In genomic region chr5:125225424-125225823, GRCh38 we compare ENCODE assay signal across 19 cellular contexts.
DNase-seq lines count a peak whose midpoint lies in the region; ATAC-seq, FAIRE-seq and TF ChIP-seq lines count a peak whose summit lies in the region.
"Had no signal": no experiment of that assay in that cellular context is flagged by ENCODE, and none has a peak within 500 bp of the region (broad histone marks: within the 10 kb centered on the region; RNA-seq: fewer than 3 reads in every experiment).

No MANE protein-coding gene starts in this region.

- H2BK5ac ChIP-seq in neuronal stem cell (ENCODE audit: low read length): no peak overlapping the region

- H4K91ac ChIP-seq in neuronal stem cell (ENCODE audit: low read depth, low read length, poor library complexity): no peak overlapping the region

- TF ChIP-seq POLR2A in testis (IDR thresholded peaks at IDR 0.05): no peak

- no peak overlapping the region for H4K8ac ChIP-seq in neuronal stem cell (ENCODE audit: low read depth, low read length)

- H3K9me2 ChIP-seq in OCI-LY1 (ENCODE audit: low read depth, low read length): no peaks in the 10 kb centered on the region

- H2BK12ac ChIP-seq in neuronal stem cell (ENCODE audit: low read length): no peak overlapping the region

- H3K27ac ChIP-seq in OCI-LY1 (ENCODE audit: low read depth, low read length, poor library complexity, severe bottlenecking) (peak overlapping the region; percentile 22), kidney (ENCODE audit: low read depth in 2 of 2, low read length in 2 of 2) (no peak overlapping the region), neuronal stem cell (replicated peaks; ENCODE audit: low read length) (no peak overlapping the region), heart right ventricle (no peak overlapping the region), testis (no peak overlapping the region)

- peak overlapping the region; percentile 20 for H2AK5ac ChIP-seq in neuronal stem cell (ENCODE audit: low read depth, low read length)

- peak overlapping the region; percentile 91 for H3K18ac ChIP-seq in neuronal stem cell (ENCODE audit: low read length)

- no CpG with 5 or more reads among the region's 2 CpGs for WGBS in neuronal stem cell (ENCODE audit: extremely low coverage in 2 of 2, insufficient read length in 2 of 2, insufficient replicate concordance in 1 of 2), 2 donors
- WGBS in heart right ventricle, 2 donors: 38 to 41% methylated on average over 2 of the region's 2 CpGs
- WGBS in testis, 2 donors: 36 to 38% methylated on average over 2 of the region's 2 CpGs

- FAIRE-seq in kidney (lab: Jason Lieb, UNC) (no peak), urothelium cell line (lab: Jason Lieb, UNC) (no peak)
- FAIRE-seq: GM12891, GM18507, H54 had no signal

- TF ChIP-seq CTCF in OCI-LY1 (IDR thresholded peaks at IDR 0.05; ENCODE audit: low read length) (no peak), kidney (IDR thresholded peaks at IDR 0.05; ENCODE audit: borderline replicate concordance, extremely low read depth, insufficient read depth) (no peak), heart right ventricle (IDR thresholded peaks at IDR 0.05) (no peak), testis (IDR thresholded peaks at IDR 0.05) (no peak)

- intact Hi-C loops in kidney (cut with DNase I) (no loop called here), heart right ventricle (cut with DNase I) (loop anchor here in 1 of 10 donors (1.0 kb wide), 1 partner anchor 22 kb away; no protein-coding TSS in a partner anchor), testis (cut with DNase I; ENCODE audit: low total_unique reads) (no loop called here)

- H3K4me1 ChIP-seq in OCI-LY1 (ENCODE audit: insufficient read depth, low read length, severe bottlenecking): peaks cover 45% of the 10 kb centered on the region
- H3K4me1 ChIP-seq in kidney (ENCODE audit: control insufficient read depth in 1 of 2, insufficient read depth in 1 of 2, low read depth in 1 of 2, low read length in 2 of 2): no peaks in the 10 kb centered on the region
- peaks cover 3 to 4% of the 10 kb centered on the region in 2 donors for H3K4me1 ChIP-seq in neuronal stem cell (ENCODE audit: control insufficient read depth in 2 of 2, insufficient read depth in 1 of 2, low read depth in 1 of 2, low read length in 2 of 2)
- H3K4me1 ChIP-seq in heart right ventricle: no peaks in the 10 kb centered on the region
- H3K4me1 ChIP-seq in testis: no peaks in the 10 kb centered on the region
- H3K4me1 ChIP-seq: HAP-1 had no signal

- H3K4me2 ChIP-seq in OCI-LY1 (ENCODE audit: low read length): no peak overlapping the region
- H3K4me2 ChIP-seq in neuronal stem cell (ENCODE audit: insufficient read depth, low read length, poor library complexity, severe bottlenecking): no peak overlapping the region
- H3K4me2 ChIP-seq: GM23338 had no signal

- no peaks in the 10 kb centered on the region for H3K9me3 ChIP-seq in OCI-LY1 (ENCODE audit: low read length)
- H3K9me3 ChIP-seq in kidney (ENCODE audit: control insufficient read depth in 1 of 2, low read length in 2 of 2): no peaks in the 10 kb centered on the region
- H3K9me3 ChIP-seq in neuronal stem cell (replicated peaks in 1 of 2; ENCODE audit: control insufficient read depth in 2 of 2, insufficient read depth in 1 of 2, low read depth in 1 of 2, low read length in 2 of 2): no peaks in the 10 kb centered on the region
- H3K9me3 ChIP-seq in heart right ventricle: no peaks in the 10 kb centered on the region
- no peaks in the 10 kb centered on the region for H3K9me3 ChIP-seq in testis
- H3K9me3 ChIP-seq: HAP-1 had no signal

- H4K20me1 ChIP-seq in OCI-LY1 (ENCODE audit: insufficient read depth, low read length): no peaks in the 10 kb centered on the region

- no peaks in the 10 kb centered on the region for H3K79me2 ChIP-seq in OCI-LY1 (ENCODE audit: insufficient read depth, low read length)

- no peak overlapping the region for H3K4ac ChIP-seq in neuronal stem cell (ENCODE audit: low read length)

- H3K14ac ChIP-seq in neuronal stem cell (ENCODE audit: low read length): no peak overlapping the region

- ATAC-seq in heart right ventricle: no peak
- ATAC-seq: GM23338 had no signal

- H2AFZ ChIP-seq in OCI-LY1 (ENCODE audit: low read length) (0 out of 2 replicates have a peak overlapping the region, but pooled peaks have one; percentile 17), neuronal stem cell (ENCODE audit: low read length) (peak overlapping the region; percentile 5)
- H2AFZ ChIP-seq: GM23338 had no signal

- H3K9ac ChIP-seq in OCI-LY1 (ENCODE audit: low read length) (no peak overlapping the region), kidney (ENCODE audit: low read length in 2 of 2) (no peak overlapping the region), neuronal stem cell (ENCODE audit: low read depth, low read length, poor library complexity) (no peak overlapping the region)

- no peaks in the 10 kb centered on the region for H3F3A ChIP-seq in OCI-LY1 (ENCODE audit: insufficient read depth, low read length)

- no peak overlapping the region for H2BK15ac ChIP-seq in neuronal stem cell (ENCODE audit: low read length)

- H3K4me3 ChIP-seq in OCI-LY1 (ENCODE audit: low read depth, low read length, poor library complexity, severe bottlenecking) (no peak overlapping the region), kidney (ENCODE audit: low read length in 2 of 2) (no peak overlapping the region), neuronal stem cell (ENCODE audit: low read length in 2 of 2) (no peak overlapping the region), heart right ventricle (no peak overlapping the region), testis (no peak overlapping the region)
- H3K4me3 ChIP-seq: GM23338, HAP-1 had no signal

- DNase-seq in kidney (peak; percentile 37), neuronal stem cell (ENCODE audit: low spot score) (no peak), HPDE6-E6E7 (ENCODE audit: extremely low spot score) (no peak), heart right ventricle (no peak), urothelium cell line (ENCODE audit: low spot score) (no peak), testis (no peak)
- DNase-seq: C1 segment of cervical spinal cord; Calu3; CD4-positive, alpha-beta memory T cell; COR-L47; DMS53; DMS79 treated with DMSO at 0.1 percent for 48 hours; GF-D8 had no signal

- H2BK120ac ChIP-seq in neuronal stem cell (ENCODE audit: low read depth, low read length): no peak overlapping the region

- H3K36me3 ChIP-seq in OCI-LY1 (ENCODE audit: insufficient read depth, low read length): no peaks in the 10 kb centered on the region
- H3K36me3 ChIP-seq in kidney (ENCODE audit: control insufficient read depth in 1 of 2, insufficient read depth in 2 of 2, low read length in 2 of 2): no peaks in the 10 kb centered on the region
- H3K36me3 ChIP-seq in neuronal stem cell (replicated peaks in 1 of 2; ENCODE audit: control insufficient read depth in 2 of 2, insufficient read depth in 2 of 2, low read length in 2 of 2): no peaks in the 10 kb centered on the region
- H3K36me3 ChIP-seq in heart right ventricle: no peaks in the 10 kb centered on the region
- H3K36me3 ChIP-seq in testis (ENCODE audit: low read depth, missing control alignments): no peaks in the 10 kb centered on the region
- H3K36me3 ChIP-seq: HAP-1 had no signal

- no peaks in the 10 kb centered on the region for H3K79me1 ChIP-seq in neuronal stem cell (ENCODE audit: low read depth, low read length)

- H3K23ac ChIP-seq in neuronal stem cell (ENCODE audit: low read depth, low read length, poor library complexity): no peak overlapping the region

- no peaks in the 10 kb centered on the region for H3K27me3 ChIP-seq in OCI-LY1 (ENCODE audit: insufficient read depth, low read length)
- H3K27me3 ChIP-seq in neuronal stem cell (ENCODE audit: control insufficient read depth in 3 of 3, insufficient read depth in 3 of 3, low read depth in 1 of 3, low read length in 3 of 3): no peaks in the 10 kb centered on the region
- H3K27me3 ChIP-seq in heart right ventricle: no peaks in the 10 kb centered on the region
- H3K27me3 ChIP-seq in testis: no peaks in the 10 kb centered on the region
